1 cellular context compared by ENCODE assay signal in genomic region chr1:148280831-148281572, GRCh38.
A peak's percentile ranks its signal among the peaks of the same experiment; 100 is the strongest.
TF ChIP-seq lines count a peak whose summit lies in the region.

No MANE protein-coding gene starts in this region.

TF ChIP-seq in A549, 52 proteins besides CTCF, POLR2A, EP300 and RAD21:
- TF ChIP-seq SREBF2 (IDR thresholded peaks at IDR 0.05): peak; percentile 0; the same call in 1 of the 2 replicates
TF ChIP-seq in A549: peak in this region for 1; not testable (repeated sequence) for 51.
